ENCODE assay signal across 19 cellular contexts in the genomic region with DNA sequence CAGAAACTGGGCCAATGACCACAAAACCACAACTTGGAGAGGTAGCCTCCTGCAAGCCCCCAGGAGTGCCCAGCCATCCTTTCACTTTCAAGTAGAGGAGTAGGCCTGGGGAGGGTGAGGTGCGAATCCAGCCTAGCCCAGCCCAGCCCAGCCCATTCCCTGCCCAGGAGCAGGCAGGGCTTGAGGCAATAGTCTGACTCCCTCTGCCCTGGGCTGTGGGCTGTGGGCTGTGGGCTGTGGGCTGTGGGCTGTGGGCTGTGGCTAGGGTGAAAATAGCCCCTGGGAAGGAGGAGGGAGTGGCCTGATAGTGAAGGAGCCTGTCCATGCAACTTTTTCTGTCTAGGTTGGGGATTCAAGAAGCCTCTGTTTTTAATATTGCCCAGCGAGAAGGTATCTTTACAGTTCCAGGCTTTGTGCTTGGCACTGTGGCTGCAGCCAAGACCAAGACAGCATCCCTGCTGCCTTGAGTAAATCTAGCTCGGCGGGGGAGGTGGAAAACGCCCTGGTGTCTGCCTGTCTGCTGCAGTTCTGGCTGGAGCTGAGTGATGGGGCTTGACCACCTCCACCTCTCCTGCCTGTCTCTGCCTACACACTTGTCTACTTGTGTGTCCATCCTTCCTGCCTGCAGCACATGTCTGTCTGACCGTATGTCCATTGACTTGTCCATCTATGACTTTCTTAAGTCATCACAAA. TPM values are rescaled to one million over a fixed set of nuclear protein-coding genes. Genes with fewer than 3 reads are reported as not detected.
DNase-seq lines count a peak whose midpoint lies in the region; ATAC-seq lines count a peak whose summit lies in the region.
"Had no signal": no experiment of that assay in that cellular context is flagged by ENCODE, and none has a peak within 500 bp of the region (broad histone marks: within the 10 kb centered on the region; RNA-seq: fewer than 3 reads in every experiment).

No MANE protein-coding gene starts in this region.

- peak; percentile 22 for ATAC-seq in activated naive CD8-positive, alpha-beta T cell treated with anti-CD3 and anti-CD28 coated beads, Interleukin-2, amount 50 U/mL, for 24 hours
- peak; percentile 55 to 77 for ATAC-seq in natural killer cell treated with Interleukin-12 subunit alpha and Interleukin-12 subunit beta and Interleukin-15 and Interleukin-18, amount 100 ng/mL, for 72 hours
- ATAC-seq in GM18511 (IDR thresholded peaks at IDR 0.05; ENCODE audit: unreplicated experiment), result no peak
- ATAC-seq: right lobe of liver had no signal

- no peak overlapping the region for H3K27ac Mint-ChIP-seq in activated naive CD8-positive, alpha-beta T cell treated with anti-CD3 and anti-CD28 coated beads, Interleukin-2, amount 50 U/mL, for 24 hours
- H3K27ac Mint-ChIP-seq in natural killer cell treated with Interleukin-12 subunit alpha and Interleukin-12 subunit beta and Interleukin-15 and Interleukin-18, amount 100 ng/mL, for 72 hours, result peak overlapping the region in 1 of 2 donors; percentile 19

- H3K9me3 Mint-ChIP-seq in activated naive CD8-positive, alpha-beta T cell treated with anti-CD3 and anti-CD28 coated beads, Interleukin-2, amount 50 U/mL, for 24 hours, result no peaks in the 10 kb centered on the region
- no peaks in the 10 kb centered on the region for H3K9me3 Mint-ChIP-seq in natural killer cell treated with Interleukin-12 subunit alpha and Interleukin-12 subunit beta and Interleukin-15 and Interleukin-18, amount 100 ng/mL, for 72 hours

- H3K4me1 Mint-ChIP-seq in activated naive CD8-positive, alpha-beta T cell treated with anti-CD3 and anti-CD28 coated beads, Interleukin-2, amount 50 U/mL, for 24 hours, result peaks cover 11% of the 10 kb centered on the region
- peaks cover 6 to 16% of the 10 kb centered on the region in 2 donors for H3K4me1 Mint-ChIP-seq in natural killer cell treated with Interleukin-12 subunit alpha and Interleukin-12 subunit beta and Interleukin-15 and Interleukin-18, amount 100 ng/mL, for 72 hours (ENCODE audit: low read depth in 2 of 2)

- peaks cover 7% of the 10 kb centered on the region for H3K27me3 Mint-ChIP-seq in activated naive CD8-positive, alpha-beta T cell treated with anti-CD3 and anti-CD28 coated beads, Interleukin-2, amount 50 U/mL, for 24 hours
- H3K27me3 Mint-ChIP-seq in natural killer cell treated with Interleukin-12 subunit alpha and Interleukin-12 subunit beta and Interleukin-15 and Interleukin-18, amount 100 ng/mL, for 72 hours, result peaks cover 35 to 39% of the 10 kb centered on the region in 2 donors

- H3K36me3 Mint-ChIP-seq in activated naive CD8-positive, alpha-beta T cell treated with anti-CD3 and anti-CD28 coated beads, Interleukin-2, amount 50 U/mL, for 24 hours (ENCODE audit: low read depth), result no peaks in the 10 kb centered on the region
- no peaks in the 10 kb centered on the region for H3K36me3 Mint-ChIP-seq in natural killer cell treated with Interleukin-12 subunit alpha and Interleukin-12 subunit beta and Interleukin-15 and Interleukin-18, amount 100 ng/mL, for 72 hours

- H3K4me3 Mint-ChIP-seq in activated naive CD8-positive, alpha-beta T cell treated with anti-CD3 and anti-CD28 coated beads, Interleukin-2, amount 50 U/mL, for 24 hours, result no peak overlapping the region
- H3K4me3 Mint-ChIP-seq in natural killer cell treated with Interleukin-12 subunit alpha and Interleukin-12 subunit beta and Interleukin-15 and Interleukin-18, amount 100 ng/mL, for 72 hours, result no peak overlapping the region

- DNase-seq in Daoy (ENCODE audit: low read depth), result peak; percentile 18
- DNase-seq in M059J (ENCODE audit: low read depth), result peak; percentile 24
- DNase-seq in activated naive CD8-positive, alpha-beta T cell treated with anti-CD3 and anti-CD28 coated beads, Interleukin-2, amount 50 U/mL, for 24 hours, result no peak
- no peak for DNase-seq in natural killer cell treated with Interleukin-12 subunit alpha and Interleukin-12 subunit beta and Interleukin-15 and Interleukin-18, amount 100 ng/mL, for 72 hours (ENCODE audit: low spot score)
- DNase-seq in medulla oblongata (ENCODE audit: extremely low spot score), result no peak
- no peak for DNase-seq in SHP77 treated with DMSO at 0.1 percent for 48 hours (lab: John Stamatoyannopoulos, UW)
- DNase-seq: activated gamma-delta T cell treated with Interleukin-2 at 50 U/mL for 16 hours, GF-D8, NCI-H1092, NCI-H526 treated with DMSO at 0.1 percent for 48 hours, right lobe of liver, RPMI8226 had no signal

RNA-seq across cellular contexts. Expression of gene LMO1, which starts 40.7 kb away (rescaled TPM):
- 2.1 TPM in 1 of 2 replicates, not detected in the other for total RNA-seq in Daoy (2014; rRNA removed; shearing (Covaris generic))
- not detected in 2 replicates for total RNA-seq in M059J (2014; rRNA removed; shearing (Covaris generic))
- not detected for total RNA-seq in natural killer cell treated with Interleukin-12 subunit alpha and Interleukin-12 subunit beta and Interleukin-15 and Interleukin-18, amount 100 ng/mL, for 72 hours
- total RNA-seq: aorta, endothelial cell of umbilical vein, fibroblast of villous mesenchyme, mucosa of gallbladder, omental fat pad, right lobe of liver, subcutaneous adipose tissue had no signal

RNA-seq across cellular contexts. Expression of gene RIC3, which starts 54.1 kb away (rescaled TPM):
- total RNA-seq in Daoy (2014; rRNA removed; shearing (Covaris generic)), result 2.4 and 7.3 TPM in 2 replicates
- 0.32 TPM in 1 of 2 replicates, not detected in the other for total RNA-seq in M059J (2014; rRNA removed; shearing (Covaris generic))
- total RNA-seq in natural killer cell treated with Interleukin-12 subunit alpha and Interleukin-12 subunit beta and Interleukin-15 and Interleukin-18, amount 100 ng/mL, for 72 hours, result 1 to 10 TPM; 1.4 to 4.3 TPM
- total RNA-seq: endothelial cell of umbilical vein, fibroblast of villous mesenchyme had no signal

Comparison
In these comparisons a context has a peak if more than half of its experiments do, and no peak if none do; other contexts are left out.
1. DNase-seq: peak in Daoy (single experiment) and M059J (single experiment); none in activated naive CD8-positive, alpha-beta T cell treated with anti-CD3 and anti-CD28 coated beads, Interleukin-2, amount 50 U/mL, for 24 hours (single experiment), natural killer cell treated with Interleukin-12 subunit alpha and Interleukin-12 subunit beta and Interleukin-15 and Interleukin-18, amount 100 ng/mL, for 72 hours (single experiment), medulla oblongata (single experiment) and SHP77 treated with DMSO at 0.1 percent for 48 hours (single experiment).